20 cellular contexts compared by ENCODE assay signal in genomic region chr7:79302281-79302680, GRCh38.
DNase-seq lines count a peak whose midpoint lies in the region; ATAC-seq, FAIRE-seq and TF ChIP-seq lines count a peak whose summit lies in the region.
"Had no signal": no experiment of that assay in that cellular context is flagged by ENCODE, and none has a peak within 500 bp of the region (broad histone marks: within the 10 kb centered on the region; RNA-seq: fewer than 3 reads in every experiment).

No MANE protein-coding gene starts in this region.

- H3K4me2 ChIP-seq in HCT116 (ENCODE audit: low read length): no peak overlapping the region
- H3K4me2 ChIP-seq: BLaER1 treated with 17β-estradiol and CSF1 and Interleukin-3, amounts not matched to agents 10 nM and 100 nM had no signal

- POLR2A ChIA-PET in HCT116 (lab: Charles Lee): interaction anchor here (0.6 kb wide), 1 partner anchor 21 kb away, joined by 3 read pairs; no protein-coding TSS in a partner anchor

- H3K9me2 ChIP-seq in HCT116 (ENCODE audit: insufficient read depth): no peaks in the 10 kb centered on the region; the same call in 1 of the 2 replicates

- H3K4me3 ChIP-seq in HCT116 (replicated peaks in 1 of 2; ENCODE audit: low read depth in 1 of 2, low read length in 2 of 2) (no peak overlapping the region), BE2C (ENCODE audit: low read depth, low read length) (no peak overlapping the region)
- H3K4me3 ChIP-seq: BLaER1 treated with 17β-estradiol and CSF1 and Interleukin-3, amounts not matched to agents 10 nM and 100 nM; GM12878 had no signal

- no peak overlapping the region for H3K27ac ChIP-seq in HCT116 (ENCODE audit: low read depth, low read length)
- H3K27ac ChIP-seq: BLaER1 treated with 17β-estradiol and CSF1 and Interleukin-3, amounts not matched to agents 10 nM and 100 nM had no signal

- no peaks in the 10 kb centered on the region for H3K79me2 ChIP-seq in HCT116 (ENCODE audit: insufficient read depth, low read length)

- CTCF ChIA-PET in HCT116 (lab: Charles Lee): interaction anchor here (1.3 kb wide), 1 partner anchor 12 kb away, joined by 3 read pairs; no protein-coding TSS in a partner anchor

- no peak for TF ChIP-seq POLR2A in HCT116 (IDR thresholded peaks at IDR 0.05; ENCODE audit: borderline replicate concordance, extremely low read depth, insufficient read depth, insufficient read length)

- RAD21 ChIA-PET in HCT116 (lab: Charles Lee; ENCODE audit: low non-redundant PET in 1 of 2, low total read pairs in 2 of 2, uncharacterized antibody in 2 of 2, unreplicated experiment in 2 of 2): no interaction called here

- 0 out of 2 replicates have a peak, but pooled peaks have one; percentile 50 for ATAC-seq in HCT116
- ATAC-seq in left ventricle myocardium superior: no peak
- ATAC-seq: CD8-positive, alpha-beta T cell; GM12878; HepG2 had no signal

- H3K27me3 ChIP-seq in HCT116 (ENCODE audit: insufficient read depth, low read length) (no peaks in the 10 kb centered on the region), BE2C (no peaks in the 10 kb centered on the region)
- H3K27me3 ChIP-seq: BLaER1 treated with 17β-estradiol and CSF1 and Interleukin-3, amounts not matched to agents 10 nM and 100 nM had no signal

- H3K4me3 Mint-ChIP-seq in nephron: no peak overlapping the region
- H3K4me3 Mint-ChIP-seq: CD8-positive, alpha-beta T cell; IgD-negative memory B cell had no signal

- H3K36me3 ChIP-seq in HCT116 (ENCODE audit: control insufficient read depth in 1 of 2, insufficient read depth in 2 of 2, low read length in 2 of 2) (no peaks in the 10 kb centered on the region), BE2C (no peaks in the 10 kb centered on the region)
- H3K36me3 ChIP-seq: BLaER1 treated with 17β-estradiol and CSF1 and Interleukin-3, amounts not matched to agents 10 nM and 100 nM had no signal

- H3K4me1 Mint-ChIP-seq in nephron: no peaks in the 10 kb centered on the region
- H3K4me1 Mint-ChIP-seq: IgD-negative memory B cell had no signal

- H3K4me1 ChIP-seq in HCT116 (ENCODE audit: control insufficient read depth in 1 of 2, insufficient read depth in 2 of 2, low read length in 2 of 2) (no peaks in the 10 kb centered on the region), BE2C (no peaks in the 10 kb centered on the region)
- H3K4me1 ChIP-seq: BLaER1 treated with 17β-estradiol and CSF1 and Interleukin-3, amounts not matched to agents 10 nM and 100 nM had no signal

- no peak for DNase-seq in D721Med (ENCODE audit: insufficient read length, low spot score)
- no peak for DNase-seq in HCT116 (ENCODE audit: low read depth, low spot score)
- DNase-seq in SK-MEL-5 (ENCODE audit: low read depth, low spot score): peak; percentile 14
- no peak for DNase-seq in BE2C
- no peak for DNase-seq in left ventricle myocardium superior
- DNase-seq in NCI-H526 treated with DMSO at 0.1 percent for 48 hours (lab: John Stamatoyannopoulos, UW): no peak
- DNase-seq: 8988T; Calu3; CD8-positive, alpha-beta T cell; DMS 273 treated with DMSO at 0.1 percent for 48 hours; DMS53; DND-41; EL; H7; KBM-7 had no signal

- H3K9ac ChIP-seq in HCT116 (ENCODE audit: low read length): no peak overlapping the region
- H3K9ac ChIP-seq: BLaER1 treated with 17β-estradiol and CSF1 and Interleukin-3, amounts not matched to agents 10 nM and 100 nM had no signal

- no peaks in the 10 kb centered on the region for H3K27me3 Mint-ChIP-seq in nephron (ENCODE audit: low read depth)
- H3K27me3 Mint-ChIP-seq: IgD-negative memory B cell had no signal

- peak; percentile 6 for FAIRE-seq in D721Med (lab: Jason Lieb, UNC)
- FAIRE-seq: GM12878, HepG2 had no signal

- H3K27ac Mint-ChIP-seq in nephron: peak overlapping the region in 2 of 3 experiments; percentile 1 to 64
- H3K27ac Mint-ChIP-seq: CD8-positive, alpha-beta T cell; IgD-negative memory B cell had no signal

- peaks cover 4% of the 10 kb centered on the region for H3K36me3 Mint-ChIP-seq in nephron (ENCODE audit: low read depth)
- H3K36me3 Mint-ChIP-seq: CD8-positive, alpha-beta T cell; IgD-negative memory B cell had no signal

- no TSS peak for BruUV-seq in HCT116 (replicated peaks; lab: Mats Ljungman, UMichigan)

- TF ChIP-seq RAD21 in HCT116 (IDR thresholded peaks at IDR 0.05; ENCODE audit: low read depth): no peak

- H4K20me1 ChIP-seq in HCT116 (ENCODE audit: insufficient read depth): no peaks in the 10 kb centered on the region
- H4K20me1 ChIP-seq: BLaER1 treated with 17β-estradiol and CSF1 and Interleukin-3, amounts not matched to agents 10 nM and 100 nM had no signal

- intact Hi-C loops in HCT116 (cut with micrococcal nuclease): no loop called here
- intact Hi-C loops in left ventricle myocardium superior (cut with micrococcal nuclease): no loop called here

- no peak overlapping the region for H2AFZ ChIP-seq in HCT116 (ENCODE audit: low read depth, low read length, poor library complexity, severe bottlenecking)

- H3K9me3 ChIP-seq in HCT116 (ENCODE audit: control insufficient read depth in 1 of 2, insufficient read depth in 1 of 2, low read depth in 1 of 2, low read length in 2 of 2) (no peaks in the 10 kb centered on the region), BE2C (no peaks in the 10 kb centered on the region)
- H3K9me3 ChIP-seq: BLaER1 treated with 17β-estradiol and CSF1 and Interleukin-3, amounts not matched to agents 10 nM and 100 nM had no signal

- in situ Hi-C loops in SK-MEL-5 (cut with HindIII; ENCODE audit: low pct_unique_long_range_greater_than_20kb, low sequenced_read_pairs): no loop called here

- peaks cover 2% of the 10 kb centered on the region for H3K9me3 Mint-ChIP-seq in nephron

- TF ChIP-seq CTCF in D721Med (IDR thresholded peaks at IDR 0.05; ENCODE audit: insufficient read depth, missing control alignments) (no peak), HCT116 (IDR thresholded peaks at IDR 0.05 in 2 of 3, conservative IDR thresholded peaks at IDR 0.05 in 1 of 3; ENCODE audit: borderline replicate concordance in 1 of 3, insufficient read depth in 1 of 3, low read depth in 2 of 3, low read length in 2 of 3) (no peak), nephron (IDR thresholded peaks at IDR 0.05; ENCODE audit: unreplicated experiment in 3 of 3) (no peak), BE2C (IDR thresholded peaks at IDR 0.05; ENCODE audit: low read depth, low read length) (no peak)

TF ChIP-seq in HCT116, 20 proteins besides CTCF, POLR2A, EP300 and RAD21:
- no peak for TF ChIP-seq CEBPB (IDR thresholded peaks at IDR 0.05; ENCODE audit: low read depth)
